8 cellular contexts compared by ENCODE assay signal in genomic region chr3:42600958-42601675, GRCh38. TPM values are rescaled to one million over a fixed set of nuclear protein-coding genes. Genes with fewer than 3 reads are reported as not detected.
DNase-seq lines count a peak whose midpoint lies in the region; ATAC-seq and TF ChIP-seq lines count a peak whose summit lies in the region.

No MANE protein-coding gene starts in this region.

- peak overlapping the region; percentile 98 for H3K27ac Mint-ChIP-seq in activated T-helper 17 cell treated with anti-CD3 and anti-CD28 coated beads, Interleukin-2, amount 50 U/mL, for 72 hours
- peak overlapping the region; percentile 74 for H3K27ac Mint-ChIP-seq in neural crest cell (ENCODE audit: unreplicated experiment)
- peak overlapping the region; percentile 96 for H3K27ac Mint-ChIP-seq in type B pancreatic cell

- H3K27me3 Mint-ChIP-seq in activated T-helper 17 cell treated with anti-CD3 and anti-CD28 coated beads, Interleukin-2, amount 50 U/mL, for 72 hours: no peaks in the 10 kb centered on the region
- H3K27me3 Mint-ChIP-seq in neural crest cell (ENCODE audit: low read depth) (no peaks in the 10 kb centered on the region), type B pancreatic cell (no peaks in the 10 kb centered on the region)

- POLR2A ChIA-PET in AG04449 (lab: Yijun Ruan, JAX): interaction anchor here (0.6 to 2.0 kb wide), 5 partner anchors 9 to 51 kb away, joined by 3 to 22 read pairs (median 6); partner anchors contain the start of genes SEC22C, SS18L2 and ZBTB47

- H3K4me3 ChIP-seq in AG04449 (ENCODE audit: low read depth, low read length) (peak overlapping the region; percentile 86), GM12875 (ENCODE audit: low read depth, low read length) (peak overlapping the region; percentile 96), foreskin fibroblast (ENCODE audit: low read depth in 1 of 2, low read length in 2 of 2) (peak overlapping the region; percentile 82 to 85)

- H3K4me1 Mint-ChIP-seq in activated T-helper 17 cell treated with anti-CD3 and anti-CD28 coated beads, Interleukin-2, amount 50 U/mL, for 72 hours: peaks cover 23% of the 10 kb centered on the region
- H3K4me1 Mint-ChIP-seq in neural crest cell (peaks cover 44% of the 10 kb centered on the region), type B pancreatic cell (ENCODE audit: unreplicated experiment) (peaks cover 15% of the 10 kb centered on the region)

- no peaks in the 10 kb centered on the region for H3K9me3 Mint-ChIP-seq in activated T-helper 17 cell treated with anti-CD3 and anti-CD28 coated beads, Interleukin-2, amount 50 U/mL, for 72 hours
- peaks cover 6% of the 10 kb centered on the region for H3K9me3 Mint-ChIP-seq in neural crest cell
- no peaks in the 10 kb centered on the region for H3K9me3 Mint-ChIP-seq in type B pancreatic cell

- no peak for TF ChIP-seq CTCF in AG04449 (IDR thresholded peaks at IDR 0.05; ENCODE audit: insufficient read depth, low read length, missing control alignments)
- 0 out of 2 replicates have a peak, but pooled peaks have one; percentile 4 for TF ChIP-seq CTCF in GM12875 (IDR thresholded peaks at IDR 0.05; ENCODE audit: borderline replicate concordance, insufficient read depth, low read depth, low read length)
- no peak for TF ChIP-seq CTCF in foreskin fibroblast (IDR thresholded peaks at IDR 0.05; ENCODE audit: low read depth, low read length)
- peak; percentile 30 for TF ChIP-seq CTCF in neural crest cell (conservative IDR thresholded peaks at IDR 0.05)
- peak; percentile 49 for TF ChIP-seq CTCF in type B pancreatic cell (conservative IDR thresholded peaks at IDR 0.05)

- H3K36me3 Mint-ChIP-seq in activated T-helper 17 cell treated with anti-CD3 and anti-CD28 coated beads, Interleukin-2, amount 50 U/mL, for 72 hours (ENCODE audit: low read depth): peaks cover 70% of the 10 kb centered on the region
- H3K36me3 Mint-ChIP-seq in neural crest cell (ENCODE audit: low read depth): peaks cover 23% of the 10 kb centered on the region
- H3K36me3 Mint-ChIP-seq in type B pancreatic cell: peaks cover 26% of the 10 kb centered on the region

- CTCF ChIA-PET in AG04449 (lab: Yijun Ruan, JAX): interaction anchor here (1.0 to 4.0 kb wide), 8 partner anchors 9 to 156 kb away, joined by 3 to 38 read pairs (median 5); partner anchors contain the start of genes SEC22C and SS18L2

- peak overlapping the region; percentile 100 for H3K4me3 Mint-ChIP-seq in activated T-helper 17 cell treated with anti-CD3 and anti-CD28 coated beads, Interleukin-2, amount 50 U/mL, for 72 hours
- H3K4me3 Mint-ChIP-seq in neural crest cell (peak overlapping the region; percentile 94), type B pancreatic cell (peak overlapping the region; percentile 98)

- DNase-seq in AG04449 (ENCODE audit: low read depth, low spot score) (no peak), NCI-H748 (lab: John Stamatoyannopoulos, UW; ENCODE audit: unreplicated experiment) (peak; percentile 65), foreskin fibroblast (peak; percentile 41 to 75), neural crest cell (ENCODE audit: low read depth, low spot score) (no peak), type B pancreatic cell (ENCODE audit: extremely low spot score, unreplicated experiment) (no peak)

- ATAC-seq in HG02885 (IDR thresholded peaks at IDR 0.05; ENCODE audit: poor library complexity, unreplicated experiment): peak; percentile 23
- ATAC-seq in activated T-helper 17 cell treated with anti-CD3 and anti-CD28 coated beads, Interleukin-2, amount 50 U/mL, for 72 hours (replicated peaks): peak; percentile 48

RNA-seq across cellular contexts. Expression of gene NKTR, which starts 0.6 kb away (rescaled TPM):
- 100 to 1,000 TPM in 1 of 2 donors, 10 to 100 TPM in 1; 81.8 to 122 TPM for total RNA-seq in activated T-helper 17 cell treated with anti-CD3 and anti-CD28 coated beads, Interleukin-2, amount 50 U/mL, for 72 hours
- total RNA-seq in neural crest cell: 95.0 and 95.2 TPM in 2 replicates
- 63.0 and 97.1 TPM in 2 replicates for total RNA-seq in type B pancreatic cell (ENCODE audit: low replicate concordance)

RNA-seq across cellular contexts. Expression of gene SS18L2, which starts 10.5 kb away (rescaled TPM):
- total RNA-seq in activated T-helper 17 cell treated with anti-CD3 and anti-CD28 coated beads, Interleukin-2, amount 50 U/mL, for 72 hours: 10 to 100 TPM; 55.7 to 69.8 TPM
- total RNA-seq in neural crest cell (50.4 and 50.5 TPM in 2 replicates), type B pancreatic cell (ENCODE audit: low replicate concordance) (32.5 and 33.4 TPM in 2 replicates)

RNA-seq across cellular contexts. Expression of gene SEC22C, which starts 19.4 kb away (rescaled TPM):
- total RNA-seq in activated T-helper 17 cell treated with anti-CD3 and anti-CD28 coated beads, Interleukin-2, amount 50 U/mL, for 72 hours: 10 to 100 TPM; 32.3 to 46.9 TPM
- 46.6 and 47.8 TPM in 2 replicates for total RNA-seq in neural crest cell
- total RNA-seq in type B pancreatic cell (ENCODE audit: low replicate concordance): 21.5 and 38.1 TPM in 2 replicates

RNA-seq across cellular contexts. Expression of gene ZBTB47, which starts 52.4 kb away (rescaled TPM):
- total RNA-seq in activated T-helper 17 cell treated with anti-CD3 and anti-CD28 coated beads, Interleukin-2, amount 50 U/mL, for 72 hours: 1 to 10 TPM in 1 of 2 donors, under 1 TPM in 1; 0.19 to 1.2 TPM
- total RNA-seq in neural crest cell: 6.6 and 7.3 TPM in 2 replicates
- total RNA-seq in type B pancreatic cell (ENCODE audit: low replicate concordance): 8.1 and 9.0 TPM in 2 replicates

Comparison
In these comparisons a context has a peak if more than half of its experiments do, and no peak if none do; other contexts are left out.
1. DNase-seq: peak in NCI-H748 (single experiment) and foreskin fibroblast (2 of 2); none in AG04449 (single experiment), neural crest cell (single experiment) and type B pancreatic cell (single experiment).
2. CTCF ChIP-seq: peak in GM12875 (single experiment), neural crest cell (single experiment) and type B pancreatic cell (single experiment); none in AG04449 (single experiment) and foreskin fibroblast (single experiment).
3. Peak in every context shown above with its lines, with median percentiles within 50 percentile points of each other: H3K4me3 ChIP-seq, H3K27ac Mint-ChIP-seq and H3K4me3 Mint-ChIP-seq.